In the genomic region with DNA sequence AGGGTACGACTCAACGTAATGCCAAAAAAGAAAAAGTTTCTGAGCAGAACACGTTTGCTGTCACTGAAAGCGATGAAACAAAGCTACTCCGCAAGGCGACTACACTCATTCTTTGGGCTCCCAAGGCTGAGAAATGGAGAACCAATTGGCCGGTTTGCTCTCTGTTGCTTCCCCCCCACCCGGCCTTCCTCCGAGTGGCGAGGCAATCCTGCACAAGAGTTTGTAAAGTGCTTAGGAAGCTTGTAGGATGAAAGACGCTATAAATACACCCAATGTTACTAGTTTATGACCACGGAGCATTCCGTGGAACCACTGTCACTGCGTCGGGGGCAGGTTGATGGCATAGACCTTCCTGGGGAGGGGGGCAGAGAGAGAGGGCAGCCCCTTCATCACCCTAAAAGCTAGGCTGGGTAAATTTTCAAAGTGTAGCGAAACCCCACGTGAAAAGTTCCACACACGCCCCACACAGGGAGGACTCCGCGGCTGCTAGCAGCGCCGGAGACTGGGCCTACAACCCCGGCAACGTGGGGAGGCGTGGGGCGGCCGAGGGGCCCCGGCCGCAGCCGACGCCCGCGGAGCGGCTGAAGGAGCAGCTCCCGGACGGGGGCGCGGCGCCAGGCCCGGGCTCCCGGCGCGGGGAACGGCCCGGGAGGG, we compare ENCODE assay signal across 8 cellular contexts. TPM values are rescaled to one million over a fixed set of nuclear protein-coding genes. Genes with fewer than 3 reads are reported as not detected.
DNase-seq lines count a peak whose midpoint lies in the region; ATAC-seq lines count a peak whose summit lies in the region.

No MANE protein-coding gene starts in this region.

- no peaks in the 10 kb centered on the region for H3K36me3 ChIP-seq in subcutaneous abdominal adipose tissue (ENCODE audit: control insufficient read depth in 5 of 5, insufficient read depth in 5 of 5, low read length in 5 of 5)

- peaks cover 4 to 51% (median 39%) of the 10 kb centered on the region in 5 donors for H3K4me1 ChIP-seq in subcutaneous abdominal adipose tissue (ENCODE audit: control insufficient read depth in 5 of 5, insufficient read depth in 5 of 5, low read length in 5 of 5)

- H3K9me3 ChIP-seq in subcutaneous abdominal adipose tissue (ENCODE audit: control insufficient read depth in 5 of 5, low read length in 5 of 5) = no peaks in the 10 kb centered on the region

- H3K27ac ChIP-seq in subcutaneous abdominal adipose tissue (ENCODE audit: low read depth, low read length) = peak overlapping the region; percentile 74

- H3K9ac ChIP-seq in subcutaneous abdominal adipose tissue (ENCODE audit: low read length in 5 of 5) = peak overlapping the region; percentile 80 to 94 (median 85)

- peak overlapping the region; percentile 79 to 99 (median 94) for H3K4me3 ChIP-seq in subcutaneous abdominal adipose tissue (ENCODE audit: low read depth in 1 of 5, low read length in 5 of 5)

- DNase-seq in AG08395 (ENCODE audit: low spot score) (peak; percentile 20), HK-2 (ENCODE audit: unreplicated experiment) (peak; percentile 25), UCSD-AML1 (lab: John Stamatoyannopoulos, UW; ENCODE audit: unreplicated experiment) (peak; percentile 41), ecto neural progenitor cell (ENCODE audit: low spot score) (peak; percentile 58), lung microvascular endothelial cell (ENCODE audit: low read depth in 2 of 2) (peak; percentile 27 to 57), mesenteric fat pad (ENCODE audit: low spot score) (no peak)

- peak; percentile 2 for ATAC-seq in GM18868 (IDR thresholded peaks at IDR 0.05; ENCODE audit: unreplicated experiment)

- no peaks in the 10 kb centered on the region for H3K27me3 ChIP-seq in subcutaneous abdominal adipose tissue (ENCODE audit: control insufficient read depth in 5 of 5, insufficient read depth in 4 of 5, low read length in 5 of 5)

RNA-seq across cellular contexts. Expression of a gene that starts 0.9 kb away (rescaled TPM):
- total RNA-seq in lung microvascular endothelial cell (34.4 and 37.3 TPM in 2 replicates), mesenteric fat pad (77.1 TPM)
